17 cellular contexts compared by ENCODE assay signal in genomic region chr12:45895961-45896360, GRCh38.
DNase-seq lines count a peak whose midpoint lies in the region; ATAC-seq, FAIRE-seq and TF ChIP-seq lines count a peak whose summit lies in the region.
"Had no signal": no experiment of that assay in that cellular context is flagged by ENCODE, and none has a peak within 500 bp of the region (broad histone marks: within the 10 kb centered on the region; RNA-seq: fewer than 3 reads in every experiment).

No MANE protein-coding gene starts in this region.

- H3K9ac ChIP-seq in PC-3 (ENCODE audit: low read length) (no peak overlapping the region), H1 (replicated peaks in 1 of 4; ENCODE audit: extremely low read depth in 1 of 4, low read depth in 3 of 4, low read length in 3 of 4) (no peak overlapping the region)
- H3K9ac ChIP-seq: BLaER1 treated with 17β-estradiol and CSF1 and Interleukin-3, amounts not matched to agents 10 nM and 100 nM had no signal

- H3K27me3 Mint-ChIP-seq in GM23338 (ENCODE audit: insufficient read depth, low read depth, poor library complexity) = peaks cover 3% of the 10 kb centered on the region
- no peaks in the 10 kb centered on the region for H3K27me3 Mint-ChIP-seq in natural killer cell (ENCODE audit: low read depth in 2 of 2)
- H3K27me3 Mint-ChIP-seq: B cell had no signal

- no peak for TF ChIP-seq EP300 in H1 (IDR thresholded peaks at IDR 0.05; ENCODE audit: borderline replicate concordance in 1 of 2, low read depth in 2 of 2, low read length in 2 of 2)

- H3K27ac Mint-ChIP-seq in GM23338 = peak overlapping the region; percentile 68; the same call in 1 of the 2 replicates
- peak overlapping the region; percentile 65 to 76 for H3K27ac Mint-ChIP-seq in natural killer cell
- H3K27ac Mint-ChIP-seq: B cell had no signal

- H4K8ac ChIP-seq in H1 (ENCODE audit: extremely low read depth, insufficient read depth, low read length) = no peak overlapping the region; the same call in 1 of the 2 replicates

- ATAC-seq in GM23338 (no peak), PC-3 (no peak), natural killer cell (peak in 2 of 3 donors; percentile 76 to 87), GM18505 (IDR thresholded peaks at IDR 0.05; ENCODE audit: unreplicated experiment) (no peak)
- ATAC-seq: CD8-positive, alpha-beta T cell; K562 had no signal

- TF ChIP-seq CTCF in GM23338 (conservative IDR thresholded peaks at IDR 0.05; ENCODE audit: low read depth in 2 of 2) (no peak), PC-3 (conservative IDR thresholded peaks at IDR 0.05; ENCODE audit: low read depth, low read length) (no peak), H1 (IDR thresholded peaks at IDR 0.05; ENCODE audit: control extremely low read depth in 1 of 3, insufficient read depth in 1 of 3, low read depth in 1 of 3, low read length in 3 of 3) (no peak), natural killer cell (IDR thresholded peaks at IDR 0.05) (no peak)

- H2AFZ ChIP-seq in GM23338 (no peak overlapping the region), PC-3 (ENCODE audit: low read length) (no peak overlapping the region), H1 (ENCODE audit: low read length) (no peak overlapping the region)

- H3K4me1 ChIP-seq in GM23338 (ENCODE audit: insufficient read depth) = no peaks in the 10 kb centered on the region
- H3K4me1 ChIP-seq in PC-3 (ENCODE audit: insufficient read depth, low read length) = no peaks in the 10 kb centered on the region
- H3K4me1 ChIP-seq in H1 (replicated peaks in 1 of 4; ENCODE audit: control insufficient read depth in 3 of 4, insufficient read depth in 4 of 4, low read length in 3 of 4) = no peaks in the 10 kb centered on the region
- H3K4me1 ChIP-seq: HAP-1 had no signal

- H3K9me2 ChIP-seq in GM23338 (ENCODE audit: insufficient read depth) (no peaks in the 10 kb centered on the region), PC-3 (replicated peaks; ENCODE audit: low read length) (no peaks in the 10 kb centered on the region)

- intact Hi-C loops in PC-3 (cut with micrococcal nuclease) = no loop called here
- intact Hi-C loops in natural killer cell (cut with micrococcal nuclease) = loop anchor here (1.0 kb wide), 1 partner anchor 18 kb away; no protein-coding TSS in a partner anchor

- H3K4me2 ChIP-seq in GM23338 = no peak overlapping the region
- H3K4me2 ChIP-seq in PC-3 (ENCODE audit: low read length) = no peak overlapping the region
- no peak overlapping the region for H3K4me2 ChIP-seq in H1 (ENCODE audit: insufficient read depth in 1 of 2, low read depth in 2 of 2, low read length in 2 of 2)
- H3K4me2 ChIP-seq: BLaER1 treated with 17β-estradiol and CSF1 and Interleukin-3, amounts not matched to agents 10 nM and 100 nM had no signal

- no peaks in the 10 kb centered on the region for H3K9me3 ChIP-seq in PC-3 (ENCODE audit: low read length)
- no peaks in the 10 kb centered on the region for H3K9me3 ChIP-seq in H1 (ENCODE audit: insufficient read depth in 2 of 2, low read depth in 1 of 2, low read length in 1 of 2)
- H3K9me3 ChIP-seq: HAP-1 had no signal

- no peak overlapping the region for H3K4me3 ChIP-seq in GM23338
- H3K4me3 ChIP-seq in PC-3 (ENCODE audit: low read length) = no peak overlapping the region
- no peak overlapping the region for H3K4me3 ChIP-seq in H1 (ENCODE audit: extremely low read depth in 1 of 4, insufficient read depth in 2 of 4, low read depth in 3 of 4, low read length in 4 of 4)
- H3K4me3 ChIP-seq: BLaER1 treated with 17β-estradiol and CSF1 and Interleukin-3, amounts not matched to agents 10 nM and 100 nM; HAP-1; K562 had no signal

- H2BK120ac ChIP-seq in H1 (replicated peaks; ENCODE audit: low read depth, low read length) = no peak overlapping the region

- TF ChIP-seq RAD21 in H1 (IDR thresholded peaks at IDR 0.05 in 1 of 2, conservative IDR thresholded peaks at IDR 0.05 in 1 of 2; ENCODE audit: low read depth in 2 of 2, low read length in 2 of 2) = no peak

- TF ChIP-seq POLR2A in H1 (IDR thresholded peaks at IDR 0.05; ENCODE audit: control extremely low read depth in 1 of 2, low read depth in 2 of 2, low read length in 2 of 2) (peak in 1 of 2 experiments; percentile 27; a peak in 1 of 3 replicates), GM18505 (IDR thresholded peaks at IDR 0.05; ENCODE audit: borderline replicate concordance, extremely low read depth, insufficient read depth, insufficient read length) (no peak)

- BruUV-seq in PC-3 (replicated peaks; lab: Mats Ljungman, UMichigan) = TSS peak; percentile 17

- H3K79me2 ChIP-seq in GM23338 (replicated peaks; ENCODE audit: insufficient read depth) = no peaks in the 10 kb centered on the region
- no peaks in the 10 kb centered on the region for H3K79me2 ChIP-seq in PC-3 (ENCODE audit: low read length)
- H3K79me2 ChIP-seq in H1 (ENCODE audit: control insufficient read depth in 1 of 2, insufficient read depth in 2 of 2, low read length in 2 of 2) = no peaks in the 10 kb centered on the region

- no peak overlapping the region for H2BK15ac ChIP-seq in H1 (ENCODE audit: low read length)

- DNase-seq in GM23338 (ENCODE audit: low spot score) (no peak), PC-3 (no peak), H1 (ENCODE audit: low read depth in 1 of 2, low spot score in 2 of 2) (no peak), natural killer cell (no peak), globus pallidus (ENCODE audit: low spot score) (no peak), NCI-H748 treated with DMSO at 0.1 percent for 48 hours (lab: John Stamatoyannopoulos, UW) (no peak)
- DNase-seq: Calu3; CD8-positive, alpha-beta T cell; DMS79 treated with DMSO at 0.1 percent for 48 hours; GF-D8; GOT3; IMR-90 had no signal

- H3K36me3 Mint-ChIP-seq in GM23338 (ENCODE audit: low read depth) (peaks cover 66% of the 10 kb centered on the region), natural killer cell (no peaks in the 10 kb centered on the region)

- FAIRE-seq in H1 (lab: Jason Lieb, UNC) = no peak
- FAIRE-seq: K562 had no signal

- no peak overlapping the region for H2BK12ac ChIP-seq in H1 (ENCODE audit: low read depth, low read length)

- H3K23me2 ChIP-seq in H1 (ENCODE audit: low read depth, low read length) = no peaks in the 10 kb centered on the region

- H2AK5ac ChIP-seq in H1 (ENCODE audit: low read depth, low read length) = peak overlapping the region; percentile 24; the same call in 1 of the 2 replicates

- POLR2A ChIA-PET in PC-3 (lab: Charles Lee; ENCODE audit: unreplicated experiment) (no interaction called here), H1 (lab: Charles Lee; ENCODE audit: partially characterized antibody) (no interaction called here)

- peaks cover 3% of the 10 kb centered on the region; the same call in 1 of the 2 replicates for H3K36me3 ChIP-seq in GM23338 (ENCODE audit: insufficient read depth)
- peaks cover 14% of the 10 kb centered on the region for H3K36me3 ChIP-seq in PC-3 (ENCODE audit: low read depth, low read length)
- peaks cover 5 to 52% (median 22%) of the 10 kb centered on the region in 4 experiments; a peak in 7 of 8 replicates for H3K36me3 ChIP-seq in H1 (ENCODE audit: control insufficient read depth in 2 of 4, insufficient read depth in 4 of 4, low read length in 3 of 4)

- H3K79me1 ChIP-seq in H1 (ENCODE audit: low read depth, low read length) = no peaks in the 10 kb centered on the region

- CTCF ChIA-PET in PC-3 (lab: Charles Lee) = no interaction called here
- CTCF ChIA-PET in H1 (lab: Charles Lee; ENCODE audit: partially characterized antibody) = interaction anchor here (1.9 kb wide), 1 partner anchor 10 kb away, joined by 6 read pairs; no protein-coding TSS in a partner anchor

- H3K18ac ChIP-seq in H1 (ENCODE audit: extremely low read depth, low read length) = no peak overlapping the region; the same call in 1 of the 2 replicates

- H3K14ac ChIP-seq in H1 (ENCODE audit: insufficient read length) = no peak overlapping the region

- no peak overlapping the region for H4K5ac ChIP-seq in H1 (ENCODE audit: insufficient read length, low read depth, low read length)

- no peak overlapping the region for H2BK5ac ChIP-seq in H1 (ENCODE audit: low read depth, low read length)

- H3F3A ChIP-seq in GM23338 (replicated peaks; ENCODE audit: low read depth) = no peaks in the 10 kb centered on the region
- no peaks in the 10 kb centered on the region for H3F3A ChIP-seq in PC-3 (ENCODE audit: low read length, unreplicated experiment)

- H3K23ac ChIP-seq in H1 (ENCODE audit: insufficient read length) = no peak overlapping the region

- H2BK20ac ChIP-seq in H1 (ENCODE audit: low read length) = no peak overlapping the region

- H4K20me1 ChIP-seq in GM23338 (replicated peaks; ENCODE audit: insufficient read depth) = no peaks in the 10 kb centered on the region
- H4K20me1 ChIP-seq in PC-3 (ENCODE audit: low read length) = no peaks in the 10 kb centered on the region
- H4K20me1 ChIP-seq in H1 (replicated peaks in 1 of 2; ENCODE audit: control insufficient read depth in 1 of 2, insufficient read depth in 2 of 2, low read length in 2 of 2) = no peaks in the 10 kb centered on the region
- H4K20me1 ChIP-seq: BLaER1 treated with 17β-estradiol and CSF1 and Interleukin-3, amounts not matched to agents 10 nM and 100 nM had no signal

- H3K27ac ChIP-seq in GM23338 (ENCODE audit: low read depth) (peak overlapping the region; percentile 65; the same call in 1 of the 2 replicates), PC-3 (ENCODE audit: low read length) (no peak overlapping the region), H1 (ENCODE audit: low read depth, low read length) (no peak overlapping the region)
- H3K27ac ChIP-seq: BLaER1 treated with 17β-estradiol and CSF1 and Interleukin-3, amounts not matched to agents 10 nM and 100 nM had no signal

- H3K4me3 Mint-ChIP-seq in GM23338 = no peak overlapping the region
- H3K4me3 Mint-ChIP-seq in natural killer cell = peak overlapping the region; percentile 64
- H3K4me3 Mint-ChIP-seq: B cell; CD8-positive, alpha-beta T cell had no signal

- H3K56ac ChIP-seq in H1 (replicated peaks; ENCODE audit: insufficient read length, low read depth, low read length) = no peak overlapping the region

- no peaks in the 10 kb centered on the region for H3K27me3 ChIP-seq in GM23338 (ENCODE audit: insufficient read depth)
- no peaks in the 10 kb centered on the region for H3K27me3 ChIP-seq in PC-3 (ENCODE audit: low read length)
- H3K27me3 ChIP-seq in H1 (replicated peaks in 1 of 4; ENCODE audit: control insufficient read depth in 3 of 4, extremely low read depth in 1 of 4, insufficient read depth in 3 of 4, low read length in 3 of 4) = no peaks in the 10 kb centered on the region
- H3K27me3 ChIP-seq: BLaER1 treated with 17β-estradiol and CSF1 and Interleukin-3, amounts not matched to agents 10 nM and 100 nM had no signal

- H3K9me3 Mint-ChIP-seq in GM23338 (no peaks in the 10 kb centered on the region; the same call in 2 of the 3 replicates), natural killer cell (no peaks in the 10 kb centered on the region)

- 87% methylated on average over 4 of the region's 4 CpGs; no CpG with 5 or more reads in 1 of the 2 experiments for WGBS in H1 (ENCODE audit: extremely low coverage in 1 of 2, insufficient coverage in 1 of 2, insufficient read length in 1 of 2, insufficient replicate concordance in 2 of 2, low coverage in 1 of 2, low lambda C conversion rate in 2 of 2, missing lambda C conversion rate in 1 of 2), 2 experiments

- H4K91ac ChIP-seq in H1 (replicated peaks; ENCODE audit: insufficient read length, low read length) = no peak overlapping the region

- H3K4me1 Mint-ChIP-seq in GM23338 (peaks cover 10% of the 10 kb centered on the region; the same call in 2 of the 3 replicates), natural killer cell (peaks cover 27 to 31% of the 10 kb centered on the region in 2 donors)

- H3K4ac ChIP-seq in H1 (replicated peaks; ENCODE audit: insufficient read length, low read depth, low read length) = no peak overlapping the region

Comparison
In these comparisons a context has a peak if more than half of its experiments do, and no peak if none do; other contexts are left out.
1. ATAC-seq: peak in natural killer cell (2 of 3); none in GM23338 (single experiment), PC-3 (single experiment) and GM18505 (single experiment).